Comparison of ENCODE assay signal across 8 cellular contexts in genomic region chr19:15379996-15380647, GRCh38. TPM values are rescaled to one million over a fixed set of nuclear protein-coding genes. Genes with fewer than 3 reads are reported as not detected.
DNase-seq lines count a peak whose midpoint lies in the region; ATAC-seq and TF ChIP-seq lines count a peak whose summit lies in the region.

No MANE protein-coding gene starts in this region.

- no peak for DNase-seq in CD8-positive, alpha-beta T cell
- DNase-seq in NCI-H345 treated with DMSO at 0.1 percent for 48 hours (lab: John Stamatoyannopoulos, UW; ENCODE audit: unreplicated experiment) (peak; percentile 25), ascending aorta (ENCODE audit: low spot score in 2 of 2) (peak in 1 of 2 donors; percentile 73), smooth muscle cell (lab: John Stamatoyannopoulos, UW; ENCODE audit: unreplicated experiment) (no peak), SKM-1 treated with dmso at 0.1 percent for 144 hours (lab: John Stamatoyannopoulos, UW; ENCODE audit: unreplicated experiment) (no peak)

- peaks cover 14% of the 10 kb centered on the region for H3K36me3 Mint-ChIP-seq in CD8-positive, alpha-beta T cell

- H3K4me2 ChIP-seq in smooth muscle cell = peak overlapping the region; percentile 94

- H3K36me3 ChIP-seq in CD8-positive, alpha-beta T cell (ENCODE audit: insufficient read depth, low read length) = no peaks in the 10 kb centered on the region
- H3K36me3 ChIP-seq in ascending aorta (no peaks in the 10 kb centered on the region), iPS-20b (ENCODE audit: insufficient read depth, low read depth, low read length) (peaks cover 13% of the 10 kb centered on the region; the same call in 1 of the 2 replicates), smooth muscle cell (ENCODE audit: low read depth) (no peaks in the 10 kb centered on the region)

- peak overlapping the region; percentile 61 for H3K9ac ChIP-seq in iPS-20b (ENCODE audit: low read depth, low read length)
- peak overlapping the region; percentile 74 for H3K9ac ChIP-seq in smooth muscle cell (ENCODE audit: low read depth)

- peaks cover 36% of the 10 kb centered on the region for H3K4me1 Mint-ChIP-seq in CD8-positive, alpha-beta T cell (ENCODE audit: low read depth)

- TF ChIP-seq CTCF in CD8-positive, alpha-beta T cell (IDR thresholded peaks at IDR 0.05) = no peak
- TF ChIP-seq CTCF in ascending aorta (IDR thresholded peaks at IDR 0.05) (no peak), smooth muscle cell (IDR thresholded peaks at IDR 0.05; ENCODE audit: borderline replicate concordance, insufficient read depth, poor library complexity, severe bottlenecking) (no peak)

- CTCF ChIA-PET in CD8-positive, alpha-beta T cell (lab: Charles Lee) = interaction anchor here (0.7 to 4.0 kb wide), 5 partner anchors 31 to 288 kb away, joined by 3 to 24 read pairs (median 3); partner anchors contain the start of gene AKAP8L

- H3K9me3 Mint-ChIP-seq in CD8-positive, alpha-beta T cell = no peaks in the 10 kb centered on the region

- intact Hi-C loops in CD8-positive, alpha-beta T cell (cut with DNase I, micrococcal nuclease) = loop anchor here (1.0 to 2.0 kb wide), 12 partner anchors 39 to 699 kb away; partner anchors contain the start of gene BRD4 (in 1 of the 2)
- intact Hi-C loops in ascending aorta (cut with DNase I) = loop anchor here (1.0 to 5.0 kb wide), 8 partner anchors 39 to 203 kb away; partner anchors contain the start of gene BRD4

- POLR2A ChIA-PET in CD8-positive, alpha-beta T cell (lab: Charles Lee) = interaction anchor here (0.6 to 4.2 kb wide), 21 partner anchors 10 to 256 kb away, joined by 3 to 88 read pairs (median 4); partner anchors contain the start of genes AKAP8L and BRD4

- peak overlapping the region; percentile 98 for H3K27ac ChIP-seq in CD8-positive, alpha-beta T cell (ENCODE audit: low read depth, low read length)
- peak overlapping the region; percentile 99 to 100 for H3K27ac ChIP-seq in ascending aorta
- H3K27ac ChIP-seq in iPS-20b (ENCODE audit: low read length) = peak overlapping the region; percentile 67
- peak overlapping the region; percentile 84 for H3K27ac ChIP-seq in smooth muscle cell (ENCODE audit: low read depth)

- H2AFZ ChIP-seq in smooth muscle cell (ENCODE audit: low read depth) = peak overlapping the region; percentile 13

- H3K4me3 Mint-ChIP-seq in CD8-positive, alpha-beta T cell = peak overlapping the region; percentile 94

- H3K27ac Mint-ChIP-seq in CD8-positive, alpha-beta T cell = peak overlapping the region; percentile 98

- H4K20me1 ChIP-seq in smooth muscle cell (ENCODE audit: low read depth) = peaks cover 39% of the 10 kb centered on the region

- peak; percentile 43 for ATAC-seq in CD8-positive, alpha-beta T cell
- ATAC-seq in GM18858 (IDR thresholded peaks at IDR 0.05; ENCODE audit: unreplicated experiment) (peak; percentile 19), HG03039 (IDR thresholded peaks at IDR 0.05; ENCODE audit: unreplicated experiment) (peak; percentile 38)

- H3K9me3 ChIP-seq in CD8-positive, alpha-beta T cell (ENCODE audit: low read length) = no peaks in the 10 kb centered on the region
- no peaks in the 10 kb centered on the region for H3K9me3 ChIP-seq in ascending aorta
- H3K9me3 ChIP-seq in iPS-20b (ENCODE audit: insufficient read depth, low read depth, low read length) = no peaks in the 10 kb centered on the region
- H3K9me3 ChIP-seq in smooth muscle cell (replicated peaks; ENCODE audit: low read depth) = no peaks in the 10 kb centered on the region

- H3F3A ChIP-seq in smooth muscle cell (ENCODE audit: low read depth) = peaks cover 34% of the 10 kb centered on the region

- H3K4me3 ChIP-seq in CD8-positive, alpha-beta T cell (ENCODE audit: low read depth, low read length) = peak overlapping the region; percentile 96
- peak overlapping the region; percentile 99 to 100 for H3K4me3 ChIP-seq in ascending aorta
- H3K4me3 ChIP-seq in iPS-20b (ENCODE audit: low read length) = peak overlapping the region; percentile 82
- H3K4me3 ChIP-seq in smooth muscle cell = peak overlapping the region; percentile 88

- H3K27me3 Mint-ChIP-seq in CD8-positive, alpha-beta T cell (ENCODE audit: low read depth) = no peaks in the 10 kb centered on the region

- 3% methylated on average over 35 of the region's 56 CpGs for WGBS in smooth muscle cell (ENCODE audit: low lambda C conversion rate)

- H3K79me2 ChIP-seq in smooth muscle cell (ENCODE audit: low read depth) = peaks cover 39% of the 10 kb centered on the region

- peaks cover 31% of the 10 kb centered on the region for H3K4me1 ChIP-seq in CD8-positive, alpha-beta T cell (ENCODE audit: insufficient read depth, low read length)
- H3K4me1 ChIP-seq in ascending aorta = peaks cover 12 to 31% of the 10 kb centered on the region in 2 donors
- H3K4me1 ChIP-seq in iPS-20b (ENCODE audit: insufficient read depth, low read length) = no peaks in the 10 kb centered on the region; the same call in 1 of the 2 replicates
- peaks cover 8% of the 10 kb centered on the region for H3K4me1 ChIP-seq in smooth muscle cell (ENCODE audit: low read depth)

- H3K27me3 ChIP-seq in CD8-positive, alpha-beta T cell (ENCODE audit: insufficient read depth, low read length) = no peaks in the 10 kb centered on the region
- H3K27me3 ChIP-seq in ascending aorta = no peaks in the 10 kb centered on the region
- H3K27me3 ChIP-seq in iPS-20b (ENCODE audit: insufficient read depth, low read length) = no peaks in the 10 kb centered on the region
- no peaks in the 10 kb centered on the region for H3K27me3 ChIP-seq in smooth muscle cell (ENCODE audit: low read depth)

RNA-seq across cellular contexts. Expression of gene AKAP8, which starts 0.5 kb away (rescaled TPM):
- 100 to 1,000 TPM in 1 of 2 experiments, 10 to 100 TPM in 1; 97.4 to 109 TPM for total RNA-seq in CD8-positive, alpha-beta T cell
- total RNA-seq in ascending aorta (17.0 TPM), smooth muscle cell (12.0 and 24.2 TPM in 2 replicates)
- 19.1 and 27.3 TPM in 2 replicates for polyA plus RNA-seq in smooth muscle cell

RNA-seq across cellular contexts. Expression of gene AKAP8L, which starts 38.7 kb away (rescaled TPM):
- 100 to 1,000 TPM; 174 to 199 TPM for total RNA-seq in CD8-positive, alpha-beta T cell
- total RNA-seq in ascending aorta (143 TPM), smooth muscle cell (61.9 and 92.0 TPM in 2 replicates)
- 93.9 and 105 TPM in 2 replicates for polyA plus RNA-seq in smooth muscle cell

RNA-seq across cellular contexts. Expression of gene BRD4, which starts 47.8 kb away (rescaled TPM):
- 100 to 1,000 TPM; 123 to 128 TPM for total RNA-seq in CD8-positive, alpha-beta T cell
- total RNA-seq in ascending aorta (55.3 TPM), smooth muscle cell (16.1 and 24.1 TPM in 2 replicates)
- polyA plus RNA-seq in smooth muscle cell = 102 and 105 TPM in 2 replicates
